In the genomic region with DNA sequence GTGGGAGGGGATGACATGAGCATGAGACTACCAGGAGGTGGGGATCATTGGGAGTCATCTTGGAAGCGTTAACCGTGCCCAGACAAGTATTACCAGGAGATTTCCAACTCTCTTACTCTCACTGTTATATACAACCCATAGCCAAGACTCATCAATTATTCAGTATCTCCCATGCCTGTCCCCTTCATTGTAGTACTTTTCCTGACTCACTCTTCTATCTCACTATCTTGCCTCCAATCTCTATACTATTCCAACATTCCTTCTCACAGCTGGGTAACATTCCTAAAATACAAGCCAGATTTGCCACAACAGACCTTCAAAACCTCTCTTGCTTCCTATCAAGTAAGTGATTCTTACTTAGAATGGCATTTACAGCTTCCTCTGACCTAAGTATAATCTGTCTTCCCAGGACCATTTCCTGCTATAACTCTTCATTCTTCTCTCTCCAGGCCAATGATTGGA, we compare ENCODE assay signal across 1 cellular context.
TF ChIP-seq lines count a peak whose summit lies in the region.

No MANE protein-coding gene starts in this region.

TF ChIP-seq in IMR-90, 13 proteins besides CTCF, POLR2A, EP300 and RAD21:
- TF ChIP-seq, protein P1, sequence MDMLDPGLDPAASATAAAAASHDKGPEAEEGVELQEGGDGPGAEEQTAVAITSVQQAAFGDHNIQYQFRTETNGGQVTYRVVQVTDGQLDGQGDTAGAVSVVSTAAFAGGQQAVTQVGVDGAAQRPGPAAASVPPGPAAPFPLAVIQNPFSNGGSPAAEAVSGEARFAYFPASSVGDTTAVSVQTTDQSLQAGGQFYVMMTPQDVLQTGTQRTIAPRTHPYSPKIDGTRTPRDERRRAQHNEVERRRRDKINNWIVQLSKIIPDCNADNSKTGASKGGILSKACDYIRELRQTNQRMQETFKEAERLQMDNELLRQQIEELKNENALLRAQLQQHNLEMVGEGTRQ (IDR thresholded peaks at IDR 0.05; ENCODE audit: low read depth, low read length): no peak
- TF ChIP-seq CEBPB (IDR thresholded peaks at IDR 0.05; ENCODE audit: low read depth, low read length): 0 out of 2 replicates have a peak, but pooled peaks have one; percentile 1
TF ChIP-seq in IMR-90: peak in this region for 1.
